Comparison of ENCODE assay signal across 30 cellular contexts in the genomic region with DNA sequence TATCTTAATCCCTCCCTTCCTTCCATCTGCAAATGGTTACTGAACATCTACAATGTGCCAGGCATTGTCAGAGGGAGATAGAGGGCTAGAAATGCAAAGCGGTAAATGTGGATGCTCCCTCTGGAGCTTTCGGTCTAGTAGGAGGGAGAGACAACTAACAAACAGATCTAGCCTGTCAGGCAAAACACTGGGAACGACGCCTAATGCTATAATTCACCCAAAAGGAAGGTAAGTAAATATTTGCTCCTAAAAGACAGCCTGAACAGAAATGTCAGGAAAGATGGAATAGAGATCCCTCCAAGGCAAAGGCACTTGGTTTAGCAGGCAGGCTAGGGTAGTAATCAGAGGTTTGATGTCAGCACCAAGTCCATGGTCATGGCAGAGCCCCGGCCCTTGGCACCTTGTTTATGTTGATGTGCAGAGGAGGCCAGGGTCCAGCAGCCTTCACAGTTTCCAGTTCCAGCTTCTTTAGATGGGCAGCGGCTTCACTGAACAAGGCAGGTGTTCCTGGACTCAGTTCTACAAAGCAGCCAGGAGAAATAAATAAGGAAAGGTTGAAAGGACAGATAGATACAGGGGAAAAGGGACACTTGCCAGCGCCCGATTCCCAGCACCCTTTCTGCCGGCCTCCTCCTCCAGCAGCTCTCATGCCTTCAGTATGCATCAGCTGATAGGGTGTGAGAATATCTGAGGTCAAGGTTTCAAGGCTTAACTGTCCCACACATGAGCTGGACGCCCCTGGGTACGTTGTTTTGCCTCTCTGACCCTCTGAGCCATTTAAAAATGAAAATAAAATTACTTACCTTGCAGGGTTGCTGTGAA. TPM values are rescaled to one million over a fixed set of nuclear protein-coding genes. Genes with fewer than 3 reads are reported as not detected.
DNase-seq lines count a peak whose midpoint lies in the region; ATAC-seq and TF ChIP-seq lines count a peak whose summit lies in the region.
"Had no signal": no experiment of that assay in that cellular context is flagged by ENCODE, and none has a peak within 500 bp of the region (broad histone marks: within the 10 kb centered on the region; RNA-seq: fewer than 3 reads in every experiment).

No MANE protein-coding gene starts in this region.

- DNase-seq in NCI-H1694 treated with DMSO at 0.1 percent for 48 hours (lab: John Stamatoyannopoulos, UW) (peak; percentile 2), NCI-H1694 (lab: John Stamatoyannopoulos, UW) (no peak), NCI-H69 (lab: John Stamatoyannopoulos, UW) (peak; percentile 78), heart right ventricle (peak in 1 of 2 donors; percentile 28), prostate gland (ENCODE audit: low spot score) (peak; percentile 51), tibial nerve (ENCODE audit: low spot score in 2 of 2) (no peak), PC-9 (no peak)
- DNase-seq in stimulated activated CD4-positive, alpha-beta T cell treated with anti-CD3 and anti-CD28 coated beads, Interleukin-2, amount 100 ng/mL, for 24 hours: no peak
- DNase-seq: activated CD4-positive, alpha-beta T cell treated with anti-CD3 and anti-CD28 coated beads for 4 hours; activated effector memory CD4-positive, alpha-beta T cell treated with anti-CD3 and anti-CD28 coated beads, Interleukin-2, amount 50 U/mL, for 16 hours; activated T-cell treated with anti-CD3 and anti-CD28 coated beads, Interleukin-2, amount 50 U/mL, for 24 hours; aorta; caudate nucleus; effector memory CD4-positive, alpha-beta T cell; KG1; kidney; MM.1S; naive thymus-derived CD4-positive, alpha-beta T cell; NCI-H1436; NCI-H2171; SIG-M5; stimulated activated CD4-positive, alpha-beta T cell treated with anti-CD3 and anti-CD28 coated beads, Interleukin-4, amount 100 ng/mL, for 4 hours; WERI-Rb-1 had no signal

- H3K79me2 ChIP-seq in PC-9 (ENCODE audit: low read depth): no peaks in the 10 kb centered on the region

- TF ChIP-seq EP300 in tibial nerve (IDR thresholded peaks at IDR 0.05): no peak

- no peaks in the 10 kb centered on the region for H3K9me2 ChIP-seq in PC-9 (ENCODE audit: insufficient read depth)

- H3K27ac ChIP-seq in heart right ventricle (peak overlapping the region in 6 of 10 donors; percentile 16 to 53 (median 34)), prostate gland (peak overlapping the region; percentile 18 to 29), tibial nerve (no peak overlapping the region), PC-9 (no peak overlapping the region)
- H3K27ac ChIP-seq: coronary artery, HL-60, WERI-Rb-1 had no signal

- intact Hi-C loops in heart right ventricle (cut with DNase I): no loop called here
- intact Hi-C loops in prostate gland (cut with DNase I): no loop called here
- intact Hi-C loops in PC-9 (cut with micrococcal nuclease; ENCODE audit: unreplicated experiment): no loop called here

- H3K9me3 ChIP-seq in heart right ventricle (no peaks in the 10 kb centered on the region), prostate gland (no peaks in the 10 kb centered on the region), tibial nerve (no peaks in the 10 kb centered on the region), PC-9 (ENCODE audit: insufficient read depth, low read depth) (no peaks in the 10 kb centered on the region)
- H3K9me3 ChIP-seq: HAP-1 had no signal

- H3K4me3 ChIP-seq in heart right ventricle (no peak overlapping the region), prostate gland (no peak overlapping the region), tibial nerve (no peak overlapping the region), PC-9 (no peak overlapping the region)
- H3K4me3 ChIP-seq: coronary artery, HAP-1, lung had no signal

- H3K27me3 ChIP-seq in heart right ventricle (no peaks in the 10 kb centered on the region), prostate gland (replicated peaks; ENCODE audit: insufficient read depth) (no peaks in the 10 kb centered on the region), tibial nerve (no peaks in the 10 kb centered on the region), PC-9 (ENCODE audit: insufficient read depth, low read depth) (no peaks in the 10 kb centered on the region)

- peaks cover 0 to 8% (median 0%) of the 10 kb centered on the region in 9 donors for H3K4me1 ChIP-seq in heart right ventricle
- H3K4me1 ChIP-seq in prostate gland (replicated peaks): no peaks in the 10 kb centered on the region
- H3K4me1 ChIP-seq in tibial nerve: no peaks in the 10 kb centered on the region
- no peaks in the 10 kb centered on the region for H3K4me1 ChIP-seq in PC-9 (replicated peaks; ENCODE audit: insufficient read depth)
- H3K4me1 ChIP-seq: HAP-1 had no signal

- POLR2A ChIA-PET in PC-9 (lab: Charles Lee; ENCODE audit: unreplicated experiment): no interaction called here

- no TSS peak for BruUV-seq in PC-9 (replicated peaks; lab: Mats Ljungman, UMichigan)

- no peaks in the 10 kb centered on the region for H3K36me3 ChIP-seq in heart right ventricle
- no peaks in the 10 kb centered on the region for H3K36me3 ChIP-seq in prostate gland
- peaks cover 0 to 34% (median 0%) of the 10 kb centered on the region in 3 donors for H3K36me3 ChIP-seq in tibial nerve
- H3K36me3 ChIP-seq in PC-9 (ENCODE audit: low read depth): no peaks in the 10 kb centered on the region
- H3K36me3 ChIP-seq: HAP-1, WERI-Rb-1 had no signal

- no peak for TF ChIP-seq CTCF in heart right ventricle (IDR thresholded peaks at IDR 0.05)
- no peak for TF ChIP-seq CTCF in prostate gland (IDR thresholded peaks at IDR 0.05)
- no peak for TF ChIP-seq CTCF in tibial nerve (IDR thresholded peaks at IDR 0.05)
- TF ChIP-seq CTCF in PC-9 (conservative IDR thresholded peaks at IDR 0.05): no peak

- CTCF ChIA-PET in PC-9 (lab: Charles Lee): interaction anchor here (0.6 kb wide), 1 partner anchor 22 kb away, joined by 3 read pairs; no protein-coding TSS in a partner anchor

- H4K20me1 ChIP-seq in PC-9 (ENCODE audit: insufficient read depth): no peaks in the 10 kb centered on the region

- no peak overlapping the region for H3K4me2 ChIP-seq in PC-9

- H3F3A ChIP-seq in PC-9 (ENCODE audit: insufficient read depth, low read depth): no peaks in the 10 kb centered on the region

- ATAC-seq in heart right ventricle: peak in 6 of 8 donors; percentile 44 to 86 (median 72)
- ATAC-seq: naive thymus-derived CD4-positive, alpha-beta T cell had no signal

- no peak for TF ChIP-seq POLR2A in prostate gland (IDR thresholded peaks at IDR 0.05)
- no peak for TF ChIP-seq POLR2A in tibial nerve (IDR thresholded peaks at IDR 0.05)

- no peak overlapping the region for H2AFZ ChIP-seq in PC-9

- 63 to 76% methylated on average over 11 of the region's 11 CpGs for whole genome bisulfite sequencing in heart right ventricle, 2 donors
- 44% methylated on average over 11 of the region's 11 CpGs for WGBS in prostate gland
- 76 to 82% methylated on average over 11 of the region's 11 CpGs for WGBS in tibial nerve, 2 donors

RNA-seq across cellular contexts. Expression of gene FRRS1L, which starts 46.5 kb away (rescaled TPM):
- total RNA-seq in heart right ventricle (1 to 10 TPM in 7 of 10 donors, under 1 TPM in 3; 0.61 to 3.0 (median 1.4) TPM), prostate gland (10 to 100 TPM in 1 of 2 donors, 1 to 10 TPM in 1; 1.6 to 11.9 TPM), tibial nerve (10 to 100 TPM in 1 of 4 donors, 1 to 10 TPM in 3; 1.5 to 12.6 (median 2.8) TPM), PC-9 (2021) (not detected in 2 replicates)
- under 1 TPM in 1 of 2 donors, not detected in 1; 0.07 TPM for polyA plus RNA-seq in heart right ventricle
- total RNA-seq: activated CD8-positive, alpha-beta memory T cell treated with anti-CD3 and anti-CD28 coated beads for 36 hours; Daoy; kidney; naive thymus-derived CD4-positive, alpha-beta T cell; NCI-H460 had no signal
- polyA plus RNA-seq: naive thymus-derived CD4-positive, alpha-beta T cell had no signal

Comparison
In these comparisons a context has a peak if more than half of its experiments do, and no peak if none do; other contexts are left out.
1. DNase-seq: peak in NCI-H1694 treated with DMSO at 0.1 percent for 48 hours (single experiment), NCI-H69 (single experiment) and prostate gland (single experiment); none in NCI-H1694 (single experiment), tibial nerve (0 of 2), PC-9 (0 of 2) and stimulated activated CD4-positive, alpha-beta T cell treated with anti-CD3 and anti-CD28 coated beads, Interleukin-2, amount 100 ng/mL, for 24 hours (0 of 2).
2. H3K27ac ChIP-seq: peak in heart right ventricle (6 of 10) and prostate gland (2 of 2); none in tibial nerve (0 of 4) and PC-9 (single experiment).